Comparison of ENCODE assay signal across 8 cellular contexts in genomic region chr5:180810210-180811011, GRCh38. TPM values are rescaled to one million over a fixed set of nuclear protein-coding genes. Genes with fewer than 3 reads are reported as not detected.
DNase-seq lines count a peak whose midpoint lies in the region; ATAC-seq and TF ChIP-seq lines count a peak whose summit lies in the region.

No MANE protein-coding gene starts in this region.

- peak; percentile 65 for ATAC-seq in GM19372 (IDR thresholded peaks at IDR 0.05; ENCODE audit: low read depth, unreplicated experiment)
- peak; percentile 65 for ATAC-seq in HG03520 (IDR thresholded peaks at IDR 0.05; ENCODE audit: unreplicated experiment)
- peak; percentile 84 to 92 (median 86) for ATAC-seq in right lobe of liver

- H3K27me3 ChIP-seq in right lobe of liver: no peaks in the 10 kb centered on the region

- H3K9me3 ChIP-seq in right lobe of liver: no peaks in the 10 kb centered on the region

- peaks cover 27 to 37% of the 10 kb centered on the region in 2 donors for H3K36me3 Mint-ChIP-seq in CD14-positive monocyte
- H3K36me3 Mint-ChIP-seq in dendritic cell treated with granulocyte-macrophage colony-stimulating factor and Interleukin-4, amounts not matched to agents 40 ng/mL and 50 ng/mL, for 4 days (ENCODE audit: low read depth): peaks cover 86% of the 10 kb centered on the region

- H3K4me1 ChIP-seq in right lobe of liver: peaks cover 0 to 43% (median 9%) of the 10 kb centered on the region in 4 donors

- DNase-seq in CD14-positive monocyte (ENCODE audit: low spot score): peak; percentile 96
- peak; percentile 97 for DNase-seq in NCI-H69 (lab: John Stamatoyannopoulos, UW)
- peak; percentile 95 for DNase-seq in activated CD4-positive, alpha-beta T cell treated with anti-CD3 and anti-CD28 coated beads, Interleukin-2, amount 50 U/mL, for 1 hour
- peak; percentile 99 for DNase-seq in right lobe of liver
- peak; percentile 95 for DNase-seq in stimulated activated CD4-positive, alpha-beta T cell treated with anti-CD3 and anti-CD28 coated beads, Interleukin-4, amount 100 ng/mL, for 24 hours

- H3K4me3 Mint-ChIP-seq in CD14-positive monocyte: peak overlapping the region; percentile 80 to 93
- peak overlapping the region; percentile 94 for H3K4me3 Mint-ChIP-seq in dendritic cell treated with granulocyte-macrophage colony-stimulating factor and Interleukin-4, amounts not matched to agents 40 ng/mL and 50 ng/mL, for 4 days

- TF ChIP-seq POLR2A in right lobe of liver (IDR thresholded peaks at IDR 0.05): peak; percentile 74

- H3K9me3 Mint-ChIP-seq in CD14-positive monocyte: no peaks in the 10 kb centered on the region
- no peaks in the 10 kb centered on the region for H3K9me3 Mint-ChIP-seq in dendritic cell treated with granulocyte-macrophage colony-stimulating factor and Interleukin-4, amounts not matched to agents 40 ng/mL and 50 ng/mL, for 4 days

- peak overlapping the region; percentile 54 to 82 (median 80) for H3K4me3 ChIP-seq in right lobe of liver

- peak overlapping the region; percentile 93 to 98 (median 93) for H3K27ac ChIP-seq in right lobe of liver

- WGBS in right lobe of liver (ENCODE audit: insufficient coverage, low coverage, low lambda C conversion rate, missing lambda C conversion rate): 2% methylated on average over 11 of the region's 74 CpGs

- intact Hi-C loops in CD14-positive monocyte (cut with micrococcal nuclease): no loop called here
- intact Hi-C loops in dendritic cell treated with granulocyte-macrophage colony-stimulating factor and Interleukin-4, amounts not matched to agents 40 ng/mL and 50 ng/mL, for 4 days (cut with micrococcal nuclease): no loop called here
- intact Hi-C loops in right lobe of liver (cut with DNase I): no loop called here

- peaks cover 0 to 5% (median 0%) of the 10 kb centered on the region in 3 donors for H3K27me3 Mint-ChIP-seq in CD14-positive monocyte (ENCODE audit: low read depth in 3 of 3)
- no peaks in the 10 kb centered on the region for H3K27me3 Mint-ChIP-seq in dendritic cell treated with granulocyte-macrophage colony-stimulating factor and Interleukin-4, amounts not matched to agents 40 ng/mL and 50 ng/mL, for 4 days

- peak overlapping the region; percentile 96 to 100 (median 99) for H3K27ac Mint-ChIP-seq in CD14-positive monocyte
- H3K27ac Mint-ChIP-seq in dendritic cell treated with granulocyte-macrophage colony-stimulating factor and Interleukin-4, amounts not matched to agents 40 ng/mL and 50 ng/mL, for 4 days: peak overlapping the region; percentile 97

- no peak for TF ChIP-seq CTCF in CD14-positive monocyte (IDR thresholded peaks at IDR 0.05)
- no peak for TF ChIP-seq CTCF in right lobe of liver (IDR thresholded peaks at IDR 0.05)

- peaks cover 0 to 2% (median 0%) of the 10 kb centered on the region in 4 donors for H3K36me3 ChIP-seq in right lobe of liver

- H3K4me1 Mint-ChIP-seq in CD14-positive monocyte: peaks cover 80% of the 10 kb centered on the region
- H3K4me1 Mint-ChIP-seq in dendritic cell treated with granulocyte-macrophage colony-stimulating factor and Interleukin-4, amounts not matched to agents 40 ng/mL and 50 ng/mL, for 4 days (ENCODE audit: low read depth): peaks cover 88% of the 10 kb centered on the region

RNA-seq across cellular contexts. Expression of gene MGAT1, which starts 7.8 kb away (rescaled TPM):
- 100 to 1,000 TPM; 385 to 523 TPM for polyA plus RNA-seq in CD14-positive monocyte
- 100 to 1,000 TPM in 4 of 6 experiments, 10 to 100 TPM in 2; 99.7 to 136 (median 106) TPM for total RNA-seq in right lobe of liver

RNA-seq across cellular contexts. Expression of gene ZFP62, which starts 50.7 kb away (rescaled TPM):
- polyA plus RNA-seq in CD14-positive monocyte: 1 to 10 TPM; 4.1 to 7.1 TPM
- 1 to 10 TPM; 3.6 to 9.0 (median 6.0) TPM for total RNA-seq in right lobe of liver

Comparison
In these comparisons a context has a peak if more than half of its experiments do, and no peak if none do; other contexts are left out.
1. Peak in every context shown above with its lines: DNase-seq, ATAC-seq, H3K4me3 ChIP-seq and H3K27ac ChIP-seq.